Comparison of ENCODE assay signal across 1 cellular context in the genomic region with DNA sequence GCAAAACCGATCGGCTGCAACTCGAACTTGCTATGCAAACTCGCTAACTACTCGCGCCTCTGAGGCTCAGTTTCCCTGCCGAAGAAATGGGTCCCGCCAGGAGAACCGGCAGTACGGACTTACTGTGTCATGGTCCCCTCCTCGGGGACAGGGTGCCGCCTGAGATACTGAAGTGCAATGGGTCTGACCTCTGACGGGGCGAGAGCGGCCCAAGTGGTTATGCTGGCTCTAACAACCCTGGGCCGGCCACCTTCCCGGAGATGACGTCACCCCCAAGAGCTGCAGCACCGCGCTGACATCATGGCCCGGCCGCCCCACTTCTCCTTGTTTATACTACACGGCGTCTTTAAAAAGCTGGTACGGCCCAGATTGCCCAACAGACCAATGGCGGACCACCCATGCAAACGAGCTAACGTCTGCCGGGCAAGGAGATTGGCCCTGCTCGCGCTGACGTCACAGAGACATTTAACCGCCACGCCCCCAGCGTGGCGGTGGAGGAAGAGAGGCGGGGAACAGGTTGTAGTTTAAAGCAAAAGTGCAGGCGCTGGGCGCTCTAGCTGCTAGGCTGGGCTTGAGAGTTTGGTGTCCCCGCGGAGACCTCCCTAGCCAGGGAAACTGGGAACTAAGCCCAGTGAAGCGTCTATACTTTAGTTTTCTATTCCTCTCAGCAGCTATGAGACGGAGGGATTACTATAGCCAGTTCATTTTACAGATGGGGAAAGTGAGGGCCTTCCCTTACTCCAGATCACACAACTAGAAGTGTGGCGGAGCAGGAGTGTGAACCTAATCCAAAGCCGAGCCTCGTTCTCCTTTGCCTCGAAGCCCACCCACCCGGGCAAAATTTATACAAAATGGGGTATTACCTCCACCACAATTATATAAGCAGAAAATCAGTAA.
TF ChIP-seq lines count a peak whose summit lies in the region.

No MANE protein-coding gene starts in this region.

TF ChIP-seq in HEK293, 187 proteins besides CTCF, POLR2A, EP300 and RAD21 (continued from another document):
- TF ChIP-seq, protein P1, sequence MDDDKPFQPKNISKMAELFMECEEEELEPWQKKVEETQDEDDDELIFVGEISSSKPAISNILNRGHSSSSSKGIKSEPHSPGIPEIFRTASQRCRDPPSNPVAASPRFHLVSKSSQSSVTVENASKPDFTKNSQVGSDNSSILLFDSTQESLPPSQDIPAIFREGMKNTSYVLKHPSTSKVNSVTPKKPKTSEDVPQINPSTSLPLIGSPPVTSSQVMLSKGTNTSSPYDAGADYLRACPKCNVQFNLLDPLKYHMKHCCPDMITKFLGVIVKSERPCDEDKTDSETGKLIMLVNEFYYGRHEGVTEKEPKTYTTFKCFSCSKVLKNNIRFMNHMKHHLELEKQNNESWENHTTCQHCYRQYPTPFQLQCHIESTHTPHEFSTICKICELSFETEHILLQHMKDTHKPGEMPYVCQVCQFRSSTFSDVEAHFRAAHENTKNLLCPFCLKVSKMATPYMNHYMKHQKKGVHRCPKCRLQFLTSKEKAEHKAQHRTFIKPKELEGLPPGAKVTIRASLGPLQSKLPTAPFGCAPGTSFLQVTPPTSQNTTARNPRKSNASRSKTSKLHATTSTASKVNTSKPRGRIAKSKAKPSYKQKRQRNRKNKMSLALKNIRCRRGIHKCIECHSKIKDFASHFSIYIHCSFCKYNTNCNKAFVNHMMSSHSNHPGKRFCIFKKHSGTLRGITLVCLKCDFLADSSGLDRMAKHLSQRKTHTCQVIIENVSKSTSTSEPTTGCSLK (tag by site-specific recombination; IDR thresholded peaks at IDR 0.05): no peak
- TF ChIP-seq ZNF202 (tag by site-specific recombination; IDR thresholded peaks at IDR 0.05; ENCODE audit: borderline replicate concordance): no peak
- TF ChIP-seq ZNF747 (tag by site-specific recombination; IDR thresholded peaks at IDR 0.05): no peak
- TF ChIP-seq ZNF654 (tag by site-specific recombination; IDR thresholded peaks at IDR 0.05; ENCODE audit: low read depth): no peak
- TF ChIP-seq ZNF112 (tag by site-specific recombination; IDR thresholded peaks at IDR 0.05): no peak
- TF ChIP-seq ZNF610 (tag by site-specific recombination; IDR thresholded peaks at IDR 0.05; ENCODE audit: borderline replicate concordance): peak; percentile 61
- peak; percentile 88 for TF ChIP-seq ZNF335 (tag by site-specific recombination; conservative IDR thresholded peaks at IDR 0.05)
- TF ChIP-seq, protein P2, sequence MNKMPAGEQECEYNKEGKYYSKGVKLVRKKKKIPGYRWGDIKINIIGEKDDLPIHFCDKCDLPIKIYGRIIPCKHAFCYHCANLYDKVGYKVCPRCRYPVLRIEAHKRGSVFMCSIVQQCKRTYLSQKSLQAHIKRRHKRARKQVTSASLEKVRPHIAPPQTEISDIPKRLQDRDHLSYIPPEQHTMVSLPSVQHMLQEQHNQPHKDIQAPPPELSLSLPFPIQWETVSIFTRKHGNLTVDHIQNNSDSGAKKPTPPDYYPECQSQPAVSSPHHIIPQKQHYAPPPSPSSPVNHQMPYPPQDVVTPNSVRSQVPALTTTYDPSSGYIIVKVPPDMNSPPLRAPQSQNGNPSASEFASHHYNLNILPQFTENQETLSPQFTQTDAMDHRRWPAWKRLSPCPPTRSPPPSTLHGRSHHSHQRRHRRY (tag by site-specific recombination; IDR thresholded peaks at IDR 0.05): no peak
- TF ChIP-seq ZNF707 (tag by site-specific recombination; IDR thresholded peaks at IDR 0.05): no peak
- TF ChIP-seq ZNF768 (tag by site-specific recombination; IDR thresholded peaks at IDR 0.05): no peak
- peak; percentile 79; the same call in 1 of the 2 replicates for TF ChIP-seq ZNF785 (tag by site-specific recombination; IDR thresholded peaks at IDR 0.05)
- TF ChIP-seq ZNF561 (tag by site-specific recombination; IDR thresholded peaks at IDR 0.05; ENCODE audit: borderline replicate concordance): peak; percentile 33; the same call in 1 of the 2 replicates
- TF ChIP-seq, protein P3, sequence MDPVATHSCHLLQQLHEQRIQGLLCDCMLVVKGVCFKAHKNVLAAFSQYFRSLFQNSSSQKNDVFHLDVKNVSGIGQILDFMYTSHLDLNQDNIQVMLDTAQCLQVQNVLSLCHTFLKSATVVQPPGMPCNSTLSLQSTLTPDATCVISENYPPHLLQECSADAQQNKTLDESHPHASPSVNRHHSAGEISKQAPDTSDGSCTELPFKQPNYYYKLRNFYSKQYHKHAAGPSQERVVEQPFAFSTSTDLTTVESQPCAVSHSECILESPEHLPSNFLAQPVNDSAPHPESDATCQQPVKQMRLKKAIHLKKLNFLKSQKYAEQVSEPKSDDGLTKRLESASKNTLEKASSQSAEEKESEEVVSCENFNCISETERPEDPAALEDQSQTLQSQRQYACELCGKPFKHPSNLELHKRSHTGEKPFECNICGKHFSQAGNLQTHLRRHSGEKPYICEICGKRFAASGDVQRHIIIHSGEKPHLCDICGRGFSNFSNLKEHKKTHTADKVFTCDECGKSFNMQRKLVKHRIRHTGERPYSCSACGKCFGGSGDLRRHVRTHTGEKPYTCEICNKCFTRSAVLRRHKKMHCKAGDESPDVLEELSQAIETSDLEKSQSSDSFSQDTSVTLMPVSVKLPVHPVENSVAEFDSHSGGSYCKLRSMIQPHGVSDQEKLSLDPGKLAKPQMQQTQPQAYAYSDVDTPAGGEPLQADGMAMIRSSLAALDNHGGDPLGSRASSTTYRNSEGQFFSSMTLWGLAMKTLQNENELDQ (tag by site-specific recombination; IDR thresholded peaks at IDR 0.05; ENCODE audit: low read depth): no peak
- TF ChIP-seq, protein P4, sequence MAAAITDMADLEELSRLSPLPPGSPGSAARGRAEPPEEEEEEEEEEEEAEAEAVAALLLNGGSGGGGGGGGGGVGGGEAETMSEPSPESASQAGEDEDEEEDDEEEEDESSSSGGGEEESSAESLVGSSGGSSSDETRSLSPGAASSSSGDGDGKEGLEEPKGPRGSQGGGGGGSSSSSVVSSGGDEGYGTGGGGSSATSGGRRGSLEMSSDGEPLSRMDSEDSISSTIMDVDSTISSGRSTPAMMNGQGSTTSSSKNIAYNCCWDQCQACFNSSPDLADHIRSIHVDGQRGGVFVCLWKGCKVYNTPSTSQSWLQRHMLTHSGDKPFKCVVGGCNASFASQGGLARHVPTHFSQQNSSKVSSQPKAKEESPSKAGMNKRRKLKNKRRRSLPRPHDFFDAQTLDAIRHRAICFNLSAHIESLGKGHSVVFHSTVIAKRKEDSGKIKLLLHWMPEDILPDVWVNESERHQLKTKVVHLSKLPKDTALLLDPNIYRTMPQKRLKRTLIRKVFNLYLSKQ (tag by site-specific recombination; IDR thresholded peaks at IDR 0.05; ENCODE audit: borderline replicate concordance): no peak
- no peak for TF ChIP-seq ZNF792 (tag by site-specific recombination; IDR thresholded peaks at IDR 0.05)
- TF ChIP-seq ZNF366 (tag by site-specific recombination; conservative IDR thresholded peaks at IDR 0.05): peak; percentile 55
- no peak for TF ChIP-seq GLI4 (tag by site-specific recombination; IDR thresholded peaks at IDR 0.05)
- TF ChIP-seq ZNF214 (tag by site-specific recombination; IDR thresholded peaks at IDR 0.05; ENCODE audit: borderline replicate concordance): no peak
- peak; percentile 82 for TF ChIP-seq ZSCAN30 (tag by site-specific recombination; IDR thresholded peaks at IDR 0.05)
- TF ChIP-seq WT1 (tag by site-specific recombination; IDR thresholded peaks at IDR 0.05): peak; percentile 45; the same call in 1 of the 2 replicates
- peak; percentile 73; the same call in 1 of the 2 replicates for TF ChIP-seq ZNF2 (tag by site-specific recombination; IDR thresholded peaks at IDR 0.05)
- TF ChIP-seq ZBTB48 (tag by site-specific recombination; IDR thresholded peaks at IDR 0.05): no peak; the same call in 1 of the 2 replicates
- TF ChIP-seq, protein P5, sequence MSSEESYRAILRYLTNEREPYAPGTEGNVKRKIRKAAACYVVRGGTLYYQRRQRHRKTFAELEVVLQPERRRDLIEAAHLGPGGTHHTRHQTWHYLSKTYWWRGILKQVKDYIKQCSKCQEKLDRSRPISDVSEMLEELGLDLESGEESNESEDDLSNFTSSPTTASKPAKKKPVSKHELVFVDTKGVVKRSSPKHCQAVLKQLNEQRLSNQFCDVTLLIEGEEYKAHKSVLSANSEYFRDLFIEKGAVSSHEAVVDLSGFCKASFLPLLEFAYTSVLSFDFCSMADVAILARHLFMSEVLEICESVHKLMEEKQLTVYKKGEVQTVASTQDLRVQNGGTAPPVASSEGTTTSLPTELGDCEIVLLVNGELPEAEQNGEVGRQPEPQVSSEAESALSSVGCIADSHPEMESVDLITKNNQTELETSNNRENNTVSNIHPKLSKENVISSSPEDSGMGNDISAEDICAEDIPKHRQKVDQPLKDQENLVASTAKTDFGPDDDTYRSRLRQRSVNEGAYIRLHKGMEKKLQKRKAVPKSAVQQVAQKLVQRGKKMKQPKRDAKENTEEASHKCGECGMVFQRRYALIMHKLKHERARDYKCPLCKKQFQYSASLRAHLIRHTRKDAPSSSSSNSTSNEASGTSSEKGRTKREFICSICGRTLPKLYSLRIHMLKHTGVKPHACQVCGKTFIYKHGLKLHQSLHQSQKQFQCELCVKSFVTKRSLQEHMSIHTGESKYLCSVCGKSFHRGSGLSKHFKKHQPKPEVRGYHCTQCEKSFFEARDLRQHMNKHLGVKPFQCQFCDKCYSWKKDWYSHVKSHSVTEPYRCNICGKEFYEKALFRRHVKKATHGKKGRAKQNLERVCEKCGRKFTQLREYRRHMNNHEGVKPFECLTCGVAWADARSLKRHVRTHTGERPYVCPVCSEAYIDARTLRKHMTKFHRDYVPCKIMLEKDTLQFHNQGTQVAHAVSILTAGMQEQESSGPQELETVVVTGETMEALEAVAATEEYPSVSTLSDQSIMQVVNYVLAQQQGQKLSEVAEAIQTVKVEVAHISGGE (tag by site-specific recombination; conservative IDR thresholded peaks at IDR 0.05; ENCODE audit: low read depth): peak; percentile 51
- TF ChIP-seq BCL11A (tag by site-specific recombination; IDR thresholded peaks at IDR 0.05; ENCODE audit: low read depth): peak; percentile 98
- TF ChIP-seq OSR2 (tag by site-specific recombination; IDR thresholded peaks at IDR 0.05): no peak
- TF ChIP-seq ZNF777 (tag by site-specific recombination; IDR thresholded peaks at IDR 0.05; ENCODE audit: borderline replicate concordance): no peak
- TF ChIP-seq, protein P6, sequence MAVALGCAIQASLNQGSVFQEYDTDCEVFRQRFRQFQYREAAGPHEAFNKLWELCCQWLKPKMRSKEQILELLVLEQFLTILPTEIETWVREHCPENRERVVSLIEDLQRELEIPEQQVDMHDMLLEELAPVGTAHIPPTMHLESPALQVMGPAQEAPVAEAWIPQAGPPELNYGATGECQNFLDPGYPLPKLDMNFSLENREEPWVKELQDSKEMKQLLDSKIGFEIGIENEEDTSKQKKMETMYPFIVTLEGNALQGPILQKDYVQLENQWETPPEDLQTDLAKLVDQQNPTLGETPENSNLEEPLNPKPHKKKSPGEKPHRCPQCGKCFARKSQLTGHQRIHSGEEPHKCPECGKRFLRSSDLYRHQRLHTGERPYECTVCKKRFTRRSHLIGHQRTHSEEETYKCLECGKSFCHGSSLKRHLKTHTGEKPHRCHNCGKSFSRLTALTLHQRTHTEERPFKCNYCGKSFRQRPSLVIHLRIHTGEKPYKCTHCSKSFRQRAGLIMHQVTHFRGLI (tag by site-specific recombination; IDR thresholded peaks at IDR 0.05): peak; percentile 87
- TF ChIP-seq, protein P7, sequence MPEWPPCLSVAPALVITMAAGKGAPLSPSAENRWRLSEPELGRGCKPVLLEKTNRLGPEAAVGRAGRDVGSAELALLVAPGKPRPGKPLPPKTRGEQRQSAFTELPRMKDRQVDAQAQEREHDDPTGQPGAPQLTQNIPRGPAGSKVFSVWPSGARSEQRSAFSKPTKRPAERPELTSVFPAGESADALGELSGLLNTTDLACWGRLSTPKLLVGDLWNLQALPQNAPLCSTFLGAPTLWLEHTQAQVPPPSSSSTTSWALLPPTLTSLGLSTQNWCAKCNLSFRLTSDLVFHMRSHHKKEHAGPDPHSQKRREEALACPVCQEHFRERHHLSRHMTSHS (tag by site-specific recombination; IDR thresholded peaks at IDR 0.05): no peak
